Comparison of ENCODE assay signal across 8 cellular contexts in genomic region chr19:925087-925911, GRCh38. TPM values are rescaled to one million over a fixed set of nuclear protein-coding genes. Genes with fewer than 3 reads are reported as not detected.
A peak's percentile ranks its signal among the peaks of the same experiment; 100 is the strongest.
DNase-seq lines count a peak whose midpoint lies in the region; ATAC-seq and TF ChIP-seq lines count a peak whose summit lies in the region.

No MANE protein-coding gene starts in this region.

- TF ChIP-seq CTCF in fibroblast of villous mesenchyme (IDR thresholded peaks at IDR 0.05; ENCODE audit: insufficient read depth, low read depth, low read length): no peak
- TF ChIP-seq CTCF in nephron (IDR thresholded peaks at IDR 0.05; ENCODE audit: unreplicated experiment in 3 of 3): no peak
- no peak for TF ChIP-seq CTCF in thoracic aorta (IDR thresholded peaks at IDR 0.05)

- H3K36me3 Mint-ChIP-seq in nephron (ENCODE audit: low read depth): peaks cover 6% of the 10 kb centered on the region

- H3K9me2 ChIP-seq in Karpas-422 (replicated peaks; ENCODE audit: insufficient read depth, low read length): no peaks in the 10 kb centered on the region

- TF ChIP-seq POLR2A in Raji (IDR thresholded peaks at IDR 0.05; ENCODE audit: insufficient read depth, low read depth, low read length): peak; percentile 41

- H3K9ac ChIP-seq in Karpas-422 (ENCODE audit: low read length): peak overlapping the region; percentile 74

- peak; percentile 46 for ATAC-seq in thoracic aorta (ENCODE audit: insufficient number of reproducible peaks, low FRiP score, low read depth)

- peak; percentile 88 for DNase-seq in ELF-1 (ENCODE audit: low read depth, low spot score)
- DNase-seq in GOT3 (lab: John Stamatoyannopoulos, UW): peak; percentile 63
- DNase-seq in Karpas-422: peak; percentile 90
- peak; percentile 61 for DNase-seq in activated gamma-delta T cell (lab: John Stamatoyannopoulos, UW)
- peak; percentile 89 for DNase-seq in fibroblast of villous mesenchyme (ENCODE audit: low read depth)
- DNase-seq in thoracic aorta (ENCODE audit: low spot score): no peak

- peak overlapping the region; percentile 76 for H3K4me3 ChIP-seq in Karpas-422 (ENCODE audit: low read length)
- H3K4me3 ChIP-seq in fibroblast of villous mesenchyme (ENCODE audit: low read depth, low read length): peak overlapping the region; percentile 91
- peak overlapping the region; percentile 79 for H3K4me3 ChIP-seq in thoracic aorta

- peak overlapping the region; percentile 99 for H3K4me2 ChIP-seq in Karpas-422 (ENCODE audit: low read depth, low read length, poor library complexity, severe bottlenecking)

- peak overlapping the region; percentile 86 for H2AFZ ChIP-seq in Karpas-422 (ENCODE audit: low read length)

- no peaks in the 10 kb centered on the region for H3K27me3 ChIP-seq in Karpas-422 (ENCODE audit: low read length)
- H3K27me3 ChIP-seq in thoracic aorta (replicated peaks; ENCODE audit: insufficient read depth): peaks cover 3% of the 10 kb centered on the region

- H3K79me2 ChIP-seq in Karpas-422 (ENCODE audit: low read length): no peaks in the 10 kb centered on the region

- no peaks in the 10 kb centered on the region for H3K9me3 ChIP-seq in Karpas-422 (ENCODE audit: low read length)
- H3K9me3 ChIP-seq in thoracic aorta: no peaks in the 10 kb centered on the region

- H3K27me3 Mint-ChIP-seq in nephron (ENCODE audit: low read depth): peaks cover 22% of the 10 kb centered on the region

- H3K4me1 ChIP-seq in Karpas-422 (ENCODE audit: low read length) (peaks cover 25% of the 10 kb centered on the region), thoracic aorta (ENCODE audit: control insufficient read depth in 1 of 2, low read depth in 2 of 2) (peaks cover 11 to 39% of the 10 kb centered on the region in 2 donors)

- peak overlapping the region; percentile 84 to 87 (median 86) for H3K4me3 Mint-ChIP-seq in nephron

- peak overlapping the region in 2 of 3 experiments; percentile 31 to 69 for H3K27ac Mint-ChIP-seq in nephron

- H4K20me1 ChIP-seq in Karpas-422 (ENCODE audit: insufficient read depth, low read depth, low read length): peaks cover 5% of the 10 kb centered on the region; the same call in 1 of the 2 replicates

- H3K9me3 Mint-ChIP-seq in nephron: no peaks in the 10 kb centered on the region

- H3K4me1 Mint-ChIP-seq in nephron: peaks cover 10% of the 10 kb centered on the region

- no peaks in the 10 kb centered on the region for H3K36me3 ChIP-seq in Karpas-422 (ENCODE audit: insufficient read depth, low read length)
- no peaks in the 10 kb centered on the region for H3K36me3 ChIP-seq in thoracic aorta

- H3K27ac ChIP-seq in Karpas-422 (ENCODE audit: low read length): peak overlapping the region; percentile 71
- H3K27ac ChIP-seq in thoracic aorta: peak overlapping the region in 1 of 2 donors; percentile 31

RNA-seq across cellular contexts. Expression of gene ARID3A, which starts 0.5 kb away (rescaled TPM):
- 2.0 and 4.6 TPM in 2 replicates for total RNA-seq in Karpas-422 (2014; rRNA removed; shearing (Covaris generic); ENCODE audit: low replicate concordance)
- total RNA-seq in fibroblast of villous mesenchyme: 39.3 and 45.8 TPM in 2 replicates
- total RNA-seq in thoracic aorta: 10 to 100 TPM in 1 of 2 donors, 1 to 10 TPM in 1; 3.3 to 11.2 TPM

RNA-seq across cellular contexts. Expression of gene KISS1R, which starts 8.2 kb away (rescaled TPM):
- total RNA-seq in Karpas-422 (2014; rRNA removed; shearing (Covaris generic); ENCODE audit: low replicate concordance): not detected in 2 replicates
- total RNA-seq in fibroblast of villous mesenchyme (not detected in 2 replicates), thoracic aorta (not detected)

RNA-seq across cellular contexts. Expression of gene R3HDM4, which starts 12.3 kb away (rescaled TPM):
- total RNA-seq in Karpas-422 (2014; rRNA removed; shearing (Covaris generic); ENCODE audit: low replicate concordance): 41.9 and 43.8 TPM in 2 replicates
- total RNA-seq in fibroblast of villous mesenchyme (26.3 and 31.6 TPM in 2 replicates), thoracic aorta (10 to 100 TPM; 37.6 to 42.4 TPM)

RNA-seq across cellular contexts. Expression of gene RNU6-9, which starts 32.0 kb away (rescaled TPM):
- not detected in 2 replicates for total RNA-seq in Karpas-422 (2014; rRNA removed; shearing (Covaris generic); ENCODE audit: low replicate concordance)
- total RNA-seq in fibroblast of villous mesenchyme (not detected in 2 replicates), thoracic aorta (not detected)

RNA-seq across cellular contexts. Expression of gene MED16, which starts 32.3 kb away (rescaled TPM):
- 10.8 and 14.1 TPM in 2 replicates for total RNA-seq in Karpas-422 (2014; rRNA removed; shearing (Covaris generic); ENCODE audit: low replicate concordance)
- total RNA-seq in fibroblast of villous mesenchyme (26.8 and 30.0 TPM in 2 replicates), thoracic aorta (10 to 100 TPM; 29.1 to 38.0 TPM)
